In genomic region chrX:24693453-24694202, GRCh38 we compare ENCODE assay signal across 1 cellular context.
TF ChIP-seq lines count a peak whose summit lies in the region.

POLA1 (plus strand) TSS chrX:24693918; CDS start chrX:24693962, 44 bp downstream.

TF ChIP-seq in HepG2, 621 proteins besides CTCF, POLR2A, EP300 and RAD21 (continued from another document and continues in another):
- no peak for TF ChIP-seq AKNA (CRISPR knock-in tag; IDR thresholded peaks at IDR 0.05; ENCODE audit: borderline replicate concordance)
- TF ChIP-seq ZNF253 (CRISPR knock-in tag; IDR thresholded peaks at IDR 0.05; ENCODE audit: borderline replicate concordance) = no peak
- no peak for TF ChIP-seq ARNT (IDR thresholded peaks at IDR 0.05)
- TF ChIP-seq ZNF781 (CRISPR knock-in tag; IDR thresholded peaks at IDR 0.05; ENCODE audit: borderline replicate concordance, not compliant biosample characterization) = no peak
- TF ChIP-seq ZNF484 (CRISPR knock-in tag; IDR thresholded peaks at IDR 0.05; ENCODE audit: borderline replicate concordance, low read depth) = no peak
- TF ChIP-seq ZNF547 (CRISPR knock-in tag; IDR thresholded peaks at IDR 0.05) = 0 out of 2 replicates have a peak, but pooled peaks have one; percentile 34
- TF ChIP-seq FOXA1 (IDR thresholded peaks at IDR 0.05) = no peak
- no peak for TF ChIP-seq FOXA1 (CRISPR knock-in tag; IDR thresholded peaks at IDR 0.05)
- no peak for TF ChIP-seq ZNF441 (CRISPR knock-in tag; IDR thresholded peaks at IDR 0.05; ENCODE audit: borderline replicate concordance)
- TF ChIP-seq ZBTB43 (CRISPR knock-in tag; conservative IDR thresholded peaks at IDR 0.05) = no peak
- no peak for TF ChIP-seq DMTF1 (CRISPR knock-in tag; IDR thresholded peaks at IDR 0.05)
- no peak for TF ChIP-seq ATRX (CRISPR knock-in tag; IDR thresholded peaks at IDR 0.05; ENCODE audit: borderline replicate concordance)
- TF ChIP-seq ZNF713 (CRISPR knock-in tag; IDR thresholded peaks at IDR 0.05) = no peak
- TF ChIP-seq CEBPB (IDR thresholded peaks at IDR 0.05; ENCODE audit: borderline replicate concordance, low read depth, low read length) = no peak
- no peak for TF ChIP-seq ZNF10 (CRISPR knock-in tag; IDR thresholded peaks at IDR 0.05; ENCODE audit: borderline replicate concordance, low read depth)
- peak; percentile 52; the same call in 1 of the 2 replicates for TF ChIP-seq TGIF2 (CRISPR knock-in tag; IDR thresholded peaks at IDR 0.05)
- peak; percentile 64; the same call in 1 of the 2 replicates for TF ChIP-seq E2F2 (CRISPR knock-in tag; IDR thresholded peaks at IDR 0.05; ENCODE audit: borderline replicate concordance)
- TF ChIP-seq ZNF292 (CRISPR knock-in tag; IDR thresholded peaks at IDR 0.05; ENCODE audit: borderline replicate concordance, low read depth) = no peak
- TF ChIP-seq NFKB2 (CRISPR knock-in tag; IDR thresholded peaks at IDR 0.05; ENCODE audit: borderline replicate concordance) = peak; percentile 76; the same call in 1 of the 2 replicates
- TF ChIP-seq GRHL1 (CRISPR knock-in tag; conservative IDR thresholded peaks at IDR 0.05) = no peak
- peak; percentile 96 for TF ChIP-seq CREB1 (IDR thresholded peaks at IDR 0.05)
- TF ChIP-seq CREB1 (CRISPR knock-in tag; IDR thresholded peaks at IDR 0.05) = peak; percentile 88
- TF ChIP-seq ZNF12 (CRISPR knock-in tag; IDR thresholded peaks at IDR 0.05) = no peak
- TF ChIP-seq ZNF550 (CRISPR knock-in tag; IDR thresholded peaks at IDR 0.05; ENCODE audit: borderline replicate concordance) = no peak
- TF ChIP-seq NFIB (CRISPR knock-in tag; IDR thresholded peaks at IDR 0.05; ENCODE audit: borderline replicate concordance) = no peak
- TF ChIP-seq EHMT2 (IDR thresholded peaks at IDR 0.05; ENCODE audit: borderline replicate concordance, low read depth, low read length) = no peak
- TF ChIP-seq ATF1 (CRISPR knock-in tag; IDR thresholded peaks at IDR 0.05) = peak; percentile 87
- TF ChIP-seq ZFY (CRISPR knock-in tag; IDR thresholded peaks at IDR 0.05) = peak; percentile 53; the same call in 1 of the 2 replicates
- no peak for TF ChIP-seq ZNF513 (CRISPR knock-in tag; conservative IDR thresholded peaks at IDR 0.05)
- no peak for TF ChIP-seq RERE (CRISPR knock-in tag; IDR thresholded peaks at IDR 0.05; ENCODE audit: low read depth)
- TF ChIP-seq RBM39 (IDR thresholded peaks at IDR 0.05; ENCODE audit: low read depth, low read length, poor library complexity, severe bottlenecking) = no peak
- no peak for TF ChIP-seq ZNF280D (CRISPR knock-in tag; IDR thresholded peaks at IDR 0.05)
- no peak for TF ChIP-seq TSC22D2 (CRISPR knock-in tag; IDR thresholded peaks at IDR 0.05; ENCODE audit: borderline replicate concordance)
- TF ChIP-seq LCORL (IDR thresholded peaks at IDR 0.05) = no peak
- no peak; the same call in 1 of the 2 replicates for TF ChIP-seq LCORL (CRISPR knock-in tag; IDR thresholded peaks at IDR 0.05)
- no peak for TF ChIP-seq ZSCAN30 (CRISPR knock-in tag; IDR thresholded peaks at IDR 0.05)
